ENCODE assay signal across 24 cellular contexts in the genomic region with DNA sequence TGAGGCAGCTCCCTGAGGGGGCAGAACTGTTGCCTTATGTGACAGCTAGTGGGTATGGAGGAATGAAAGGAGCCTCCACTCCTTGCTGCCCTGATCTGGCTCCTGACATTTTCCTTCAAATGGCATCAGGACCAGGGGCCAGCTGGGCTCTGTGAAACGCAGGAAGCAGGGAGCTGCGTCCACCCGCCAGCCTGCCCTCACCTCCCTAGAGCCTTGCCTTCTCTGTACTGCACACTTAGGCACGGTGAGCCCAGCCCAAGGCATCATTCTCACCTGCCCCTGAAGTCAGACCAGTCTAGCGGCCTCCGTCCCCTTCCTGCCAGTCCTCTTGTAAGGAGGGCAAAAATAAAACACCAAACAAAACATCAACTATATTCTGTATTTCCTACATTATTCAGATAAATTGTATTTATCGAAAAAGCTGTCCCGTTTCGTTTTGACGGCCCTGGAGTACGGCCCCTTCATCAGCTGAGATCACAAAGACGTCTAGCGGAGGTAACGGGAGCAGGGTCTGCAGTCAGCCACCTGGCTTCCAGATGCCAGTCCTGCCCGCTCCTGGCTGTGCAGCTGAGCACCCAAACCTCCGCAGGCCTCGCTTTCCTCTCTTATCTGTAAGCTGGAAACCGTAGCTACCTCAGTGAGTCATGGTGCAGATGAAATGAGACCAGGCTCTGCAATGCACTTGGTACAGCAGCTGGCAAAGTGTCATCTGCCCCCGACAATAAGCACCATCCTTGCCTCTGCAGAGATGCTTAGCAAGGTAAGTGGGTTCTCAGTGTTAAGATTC.
"Had no signal": no experiment of that assay in that cellular context is flagged by ENCODE, and none has a peak within 500 bp of the region (broad histone marks: within the 10 kb centered on the region; RNA-seq: fewer than 3 reads in every experiment).

No MANE protein-coding gene starts in this region.

- H3K36me3 ChIP-seq: ovary, sigmoid colon, thoracic aorta had no signal

- H3K27me3 Mint-ChIP-seq: naive thymus-derived CD4-positive, alpha-beta T cell had no signal

- FAIRE-seq: endothelial cell of umbilical vein, frontal cortex, islet of Langerhans had no signal

- H3K9me3 ChIP-seq: heart right ventricle, ovary, right atrium auricular region, sigmoid colon, stomach, thoracic aorta, transverse colon had no signal

- H3K9me3 Mint-ChIP-seq: endodermal cell had no signal

- H3K4me3 Mint-ChIP-seq: endodermal cell; naive thymus-derived CD4-positive, alpha-beta T cell; nephron progenitor cell had no signal

- H3K4me3 ChIP-seq: coronary artery, heart right ventricle, ovary, right atrium auricular region, sigmoid colon, skin epidermis, stomach, thoracic aorta, transverse colon had no signal

- H3K27ac ChIP-seq: coronary artery, heart right ventricle, ovary, right atrium auricular region, sigmoid colon, skin epidermis, stomach, thoracic aorta, transverse colon had no signal

- H3K27ac Mint-ChIP-seq: endodermal cell; naive thymus-derived CD4-positive, alpha-beta T cell; nephron progenitor cell had no signal

- DNase-seq: effector CD4-positive, alpha-beta T cell; endodermal cell; erythroblast; heart right ventricle; hypothalamus; kidney glomerular epithelial cell; mesendoderm; naive thymus-derived CD4-positive, alpha-beta T cell; nephron progenitor cell; ovary; sigmoid colon; stimulated activated CD4-positive, alpha-beta T cell treated with anti-CD3 and anti-CD28 coated beads, Interleukin-2, amount 100 ng/mL, for 24 hours; stimulated activated CD4-positive, alpha-beta T cell treated with anti-CD3 and anti-CD28 coated beads, Interleukin-4, amount 100 ng/mL, for 4 hours; stimulated activated naive CD4-positive, alpha-beta T cell; stomach; substantia nigra; transverse colon had no signal

- H3K27me3 ChIP-seq: heart right ventricle, ovary, right atrium auricular region, sigmoid colon, stomach, transverse colon had no signal

- ATAC-seq: heart right ventricle; naive thymus-derived CD4-positive, alpha-beta T cell had no signal
